In genomic region chr11:27719575-27719925, GRCh38 we compare ENCODE assay signal across 13 cellular contexts. TPM values are rescaled to one million over a fixed set of nuclear protein-coding genes. Genes with fewer than 3 reads are reported as not detected.
DNase-seq lines count a peak whose midpoint lies in the region; ATAC-seq and TF ChIP-seq lines count a peak whose summit lies in the region.
"Had no signal": no experiment of that assay in that cellular context is flagged by ENCODE, and none has a peak within 500 bp of the region (broad histone marks: within the 10 kb centered on the region; RNA-seq: fewer than 3 reads in every experiment).

No MANE protein-coding gene starts in this region.

- WGBS in IMR-90 (ENCODE audit: extremely low coverage in 2 of 2, insufficient read length in 1 of 2), 2 experiments: no CpG with 5 or more reads among the region's 12 CpGs
- no CpG with 5 or more reads among the region's 12 CpGs for WGBS in neuronal stem cell (ENCODE audit: extremely low coverage in 2 of 2, insufficient read length in 2 of 2, insufficient replicate concordance in 1 of 2), 2 donors

- H3K23ac ChIP-seq in IMR-90 (ENCODE audit: low read depth, low read length) (peak overlapping the region; percentile 33), neuronal stem cell (ENCODE audit: low read depth, low read length, poor library complexity) (peak overlapping the region; percentile 6)

- H3K18ac ChIP-seq in IMR-90 (ENCODE audit: low read depth, low read length) (peak overlapping the region; percentile 92; the same call in 1 of the 2 replicates), neuronal stem cell (ENCODE audit: low read length) (peak overlapping the region; percentile 59)

- H3K27me3 ChIP-seq in ACC112 (ENCODE audit: insufficient read depth, low read length): peaks cover 42% of the 10 kb centered on the region
- no peaks in the 10 kb centered on the region for H3K27me3 ChIP-seq in IMR-90 (ENCODE audit: control insufficient read depth, insufficient read depth, low read length)
- H3K27me3 ChIP-seq in neuronal stem cell (ENCODE audit: control insufficient read depth in 3 of 3, insufficient read depth in 3 of 3, low read depth in 1 of 3, low read length in 3 of 3): peaks cover 12 to 56% (median 34%) of the 10 kb centered on the region in 3 experiments

- peak overlapping the region; percentile 10 to 75; a peak in 2 of 4 replicates for H4K8ac ChIP-seq in IMR-90 (ENCODE audit: low read depth in 2 of 2, low read length in 2 of 2)
- H4K8ac ChIP-seq in neuronal stem cell (ENCODE audit: low read depth, low read length): no peak overlapping the region

- POLR2A ChIA-PET in IMR-90 (lab: Charles Lee; ENCODE audit: unreplicated experiment): interaction anchor here (0.6 kb wide), 1 partner anchor 8 kb away, joined by 3 read pairs; no protein-coding TSS in a partner anchor

- TF ChIP-seq CTCF in IMR-90 (conservative IDR thresholded peaks at IDR 0.05; ENCODE audit: low read depth, low read length): no peak
- no peak for TF ChIP-seq CTCF in endothelial cell (IDR thresholded peaks at IDR 0.05; ENCODE audit: unreplicated experiment)

- H3K9me1 ChIP-seq in IMR-90 (ENCODE audit: insufficient read depth, low read length): peaks cover 2% of the 10 kb centered on the region

- peaks cover 9% of the 10 kb centered on the region for H3K4me1 ChIP-seq in ACC112 (ENCODE audit: control insufficient read depth, insufficient read depth, low read length, unreplicated experiment)
- peaks cover 6% of the 10 kb centered on the region for H3K4me1 ChIP-seq in IMR-90 (ENCODE audit: control insufficient read depth, insufficient read depth, low read length)
- H3K4me1 ChIP-seq in neuronal stem cell (ENCODE audit: control insufficient read depth in 2 of 2, insufficient read depth in 1 of 2, low read depth in 1 of 2, low read length in 2 of 2): peaks cover 3 to 7% of the 10 kb centered on the region in 2 donors

- peak overlapping the region; percentile 96 for H3K9ac ChIP-seq in IMR-90 (ENCODE audit: low read depth, low read length)
- H3K9ac ChIP-seq in neuronal stem cell (ENCODE audit: low read depth, low read length, poor library complexity): peak overlapping the region; percentile 32

- peak overlapping the region; percentile 98 for H2AFZ ChIP-seq in ACC112 (ENCODE audit: low read length, unreplicated experiment)
- H2AFZ ChIP-seq in IMR-90 (replicated peaks; ENCODE audit: low read length, poor library complexity): peak overlapping the region; percentile 85
- peak overlapping the region; percentile 93 for H2AFZ ChIP-seq in neuronal stem cell (ENCODE audit: low read length)

- no peak overlapping the region for H2BK20ac ChIP-seq in IMR-90 (ENCODE audit: low read depth, low read length)

- H3K4me3 ChIP-seq in ACC112 (ENCODE audit: low read depth, low read length) (peak overlapping the region; percentile 85), IMR-90 (ENCODE audit: insufficient read depth, low read depth, low read length) (peak overlapping the region; percentile 70), neuronal stem cell (ENCODE audit: low read length in 2 of 2) (peak overlapping the region; percentile 59 to 78)

- no peak; the same call in 1 of the 2 replicates for ATAC-seq in IMR-90 (ENCODE audit: low read depth)
- ATAC-seq in HG02610 (IDR thresholded peaks at IDR 0.05; ENCODE audit: unreplicated experiment): no peak
- ATAC-seq: activated T-helper 17 cell treated with anti-CD3 and anti-CD28 coated beads, Interleukin-2, amount 50 U/mL, for 72 hours; CD8-positive, alpha-beta T cell had no signal

- H3K79me2 ChIP-seq in ACC112 (ENCODE audit: control insufficient read depth, insufficient read depth, low read length, unreplicated experiment): no peaks in the 10 kb centered on the region

- CTCF ChIA-PET in IMR-90 (lab: Yijun Ruan, JAX): interaction anchor here (0.6 to 1.5 kb wide), 2 partner anchors 21 to 874 kb away, joined by 3 to 5 read pairs; no protein-coding TSS in a partner anchor

- H3K27ac ChIP-seq in ACC112 (ENCODE audit: low read depth, low read length) (no peak overlapping the region), IMR-90 (ENCODE audit: insufficient read depth, low read length) (peak overlapping the region; percentile 98), neuronal stem cell (replicated peaks; ENCODE audit: low read length) (peak overlapping the region; percentile 88)

- no peak for TF ChIP-seq RAD21 in IMR-90 (IDR thresholded peaks at IDR 0.05; ENCODE audit: low read length)

- H2BK5ac ChIP-seq in IMR-90 (ENCODE audit: low read depth, low read length, poor library complexity, severe bottlenecking) (peak overlapping the region; percentile 93), neuronal stem cell (ENCODE audit: low read length) (no peak overlapping the region)

- DNase-seq in IMR-90 (no peak), endothelial cell (ENCODE audit: low spot score) (no peak), neuronal stem cell (ENCODE audit: low spot score) (no peak), KBM-7 (no peak), AML-193 (lab: John Stamatoyannopoulos, UW) (no peak)
- DNase-seq in activated CD4-positive, CD25-positive, alpha-beta regulatory T cell (lab: John Stamatoyannopoulos, UW): no peak
- DNase-seq: CD8-positive, alpha-beta T cell; effector CD8-positive, alpha-beta T cell; stimulated activated CD4-positive, alpha-beta T cell treated with anti-CD3 and anti-CD28 coated beads, Interleukin-2, amount 100 ng/mL, for 48 hours had no signal

- H2BK15ac ChIP-seq in IMR-90 (ENCODE audit: low read depth, low read length) (peak overlapping the region; percentile 42; the same call in 1 of the 3 replicates), neuronal stem cell (ENCODE audit: low read length) (no peak overlapping the region)

- peaks cover 24% of the 10 kb centered on the region for H3K4me1 Mint-ChIP-seq in endothelial cell (ENCODE audit: unreplicated experiment)
- H3K4me1 Mint-ChIP-seq: activated T-helper 17 cell treated with anti-CD3 and anti-CD28 coated beads, Interleukin-2, amount 50 U/mL, for 72 hours had no signal

- H3K4ac ChIP-seq in IMR-90 (ENCODE audit: low read depth, low read length) (peak overlapping the region; percentile 61), neuronal stem cell (ENCODE audit: low read length) (no peak overlapping the region)

- H2BK120ac ChIP-seq in IMR-90 (ENCODE audit: low read depth, low read length) (peak overlapping the region; percentile 60), neuronal stem cell (ENCODE audit: low read depth, low read length) (peak overlapping the region; percentile 18)

- H3K36me3 Mint-ChIP-seq in endothelial cell (ENCODE audit: low read depth, unreplicated experiment): no peaks in the 10 kb centered on the region
- H3K36me3 Mint-ChIP-seq: CD8-positive, alpha-beta T cell had no signal

- H3K27me3 Mint-ChIP-seq in endothelial cell (ENCODE audit: unreplicated experiment): peaks cover 15% of the 10 kb centered on the region

- BruUV-seq in IMR-90 (replicated peaks; lab: Mats Ljungman, UMichigan): no TSS peak

- peak overlapping the region; percentile 77 for H3K4me3 Mint-ChIP-seq in endothelial cell (ENCODE audit: unreplicated experiment)
- H3K4me3 Mint-ChIP-seq: activated T-helper 17 cell treated with anti-CD3 and anti-CD28 coated beads, Interleukin-2, amount 50 U/mL, for 72 hours; CD8-positive, alpha-beta T cell had no signal

- H3K9me3 ChIP-seq in IMR-90 (ENCODE audit: control insufficient read depth, insufficient read depth, low read length) (no peaks in the 10 kb centered on the region), neuronal stem cell (replicated peaks in 1 of 2; ENCODE audit: control insufficient read depth in 2 of 2, insufficient read depth in 1 of 2, low read depth in 1 of 2, low read length in 2 of 2) (no peaks in the 10 kb centered on the region)

- intact Hi-C loops in IMR-90 (cut with micrococcal nuclease): loop anchor here (5.0 to 10.0 kb wide), 6 partner anchors 508 to 1613 kb away; no protein-coding TSS in a partner anchor

- H3K56ac ChIP-seq in IMR-90 (ENCODE audit: extremely low read depth, insufficient read depth, low read length): peak overlapping the region; percentile 75

- dilution Hi-C loops in IMR-90 (cut with HindIII; ENCODE audit: low sequenced_read_pairs, unreplicated experiment): no loop called here

- H3K36me3 ChIP-seq in ACC112 (ENCODE audit: insufficient read depth, low read length): no peaks in the 10 kb centered on the region
- no peaks in the 10 kb centered on the region for H3K36me3 ChIP-seq in IMR-90 (ENCODE audit: control insufficient read depth, insufficient read depth, low read length)
- no peaks in the 10 kb centered on the region for H3K36me3 ChIP-seq in neuronal stem cell (replicated peaks in 1 of 2; ENCODE audit: control insufficient read depth in 2 of 2, insufficient read depth in 2 of 2, low read length in 2 of 2)

- H3K4me2 ChIP-seq in IMR-90 (ENCODE audit: low read depth, low read length) (peak overlapping the region; percentile 96), neuronal stem cell (ENCODE audit: insufficient read depth, low read length, poor library complexity, severe bottlenecking) (peak overlapping the region; percentile 96)

- H3K9me3 Mint-ChIP-seq in endothelial cell (ENCODE audit: unreplicated experiment): no peaks in the 10 kb centered on the region

- in situ Hi-C loops in IMR-90 (cut with MboI; ENCODE audit: low sequenced_read_pairs): loop anchor here (10.0 to 25.0 kb wide), 4 partner anchors 215 to 1443 kb away; no protein-coding TSS in a partner anchor
- in situ Hi-C loops in KBM-7 (cut with MboI; ENCODE audit: low pct_unique_long_range_greater_than_20kb, low sequenced_read_pairs): no loop called here

- H2AK9ac ChIP-seq in IMR-90 (replicated peaks; ENCODE audit: low read depth, low read length, poor library complexity): peak overlapping the region; percentile 76

- H2BK12ac ChIP-seq in neuronal stem cell (ENCODE audit: low read length): no peak overlapping the region

- H4K20me1 ChIP-seq in IMR-90 (ENCODE audit: insufficient read depth, low read length): no peaks in the 10 kb centered on the region

- H3K14ac ChIP-seq in IMR-90 (replicated peaks; ENCODE audit: low read depth, low read length) (peak overlapping the region; percentile 79), neuronal stem cell (ENCODE audit: low read length) (no peak overlapping the region)

- H4K5ac ChIP-seq in IMR-90 (ENCODE audit: low read depth, low read length): peak overlapping the region; percentile 35; the same call in 1 of the 2 replicates

- H2AK5ac ChIP-seq in IMR-90 (ENCODE audit: low read depth, low read length): peak overlapping the region; percentile 42; the same call in 1 of the 2 replicates
- H2AK5ac ChIP-seq in neuronal stem cell (ENCODE audit: low read depth, low read length): no peak overlapping the region

- H3K79me1 ChIP-seq in IMR-90 (ENCODE audit: low read depth in 1 of 2, low read length in 2 of 2) (peaks cover 12 to 16% of the 10 kb centered on the region in 2 experiments), neuronal stem cell (ENCODE audit: low read depth, low read length) (no peaks in the 10 kb centered on the region)

- H3K27ac Mint-ChIP-seq in endothelial cell (ENCODE audit: unreplicated experiment): no peak overlapping the region
- H3K27ac Mint-ChIP-seq: activated T-helper 17 cell treated with anti-CD3 and anti-CD28 coated beads, Interleukin-2, amount 50 U/mL, for 72 hours; CD8-positive, alpha-beta T cell had no signal

- peak overlapping the region; percentile 76 for H4K91ac ChIP-seq in IMR-90 (ENCODE audit: insufficient read depth, low read depth, low read length)
- no peak overlapping the region for H4K91ac ChIP-seq in neuronal stem cell (ENCODE audit: low read depth, low read length, poor library complexity)

- TF ChIP-seq POLR2A in IMR-90 (IDR thresholded peaks at IDR 0.05; ENCODE audit: low read depth, low read length): no peak

RNA-seq across cellular contexts. Expression of gene BDNF, which starts 19.3 kb away (rescaled TPM):
- total RNA-seq in IMR-90 (2012; rRNA removed): 152 and 174 TPM in 2 replicates
- polyA plus RNA-seq in IMR-90 (2012; rRNA removed): 91.9 and 94.8 TPM in 2 replicates
- 50.7 and 60.1 TPM in 2 replicates for polyA plus RNA-seq in IMR-90 (2012; cell fraction: cytosol; rRNA removed)
- 65.9 and 184 TPM in 2 replicates for polyA plus RNA-seq in IMR-90 (2012; cell fraction: nucleus; rRNA removed; ENCODE audit: low replicate concordance)
- total RNA-seq in endothelial cell (ENCODE audit: unreplicated experiment): 0.10 TPM
- 1.4 TPM for polyA plus RNA-seq in neuronal stem cell (2013, experiment 1 of 2)
- 1.3 TPM for polyA plus RNA-seq in neuronal stem cell (2013, experiment 2 of 2)
- total RNA-seq: activated T-helper 17 cell treated with anti-CD3 and anti-CD28 coated beads, Interleukin-2, amount 50 U/mL, for 72 hours; CD8-positive, alpha-beta T cell; T-helper 1 cell treated with Interleukin-12 subunit alpha and Interleukin-12 subunit beta and Interleukin-4 antibody, amounts not matched to agents 30 ng/mL and 1 ng/mL, for 36 hours had no signal

Comparison
In these comparisons a context has a peak if more than half of its experiments do, and no peak if none do; other contexts are left out.
1. RNA of gene BDNF, which starts 19.3 kb away (total RNA-seq): 152 to 174 TPM in IMR-90; 0.10 TPM in endothelial cell (single experiment); every median in the first group is over 100 times any median in the second.
2. Peak in every context shown above with its lines, with median percentiles within 50 percentile points of each other: H2AFZ ChIP-seq and H3K4me3 ChIP-seq.